Comparison of ENCODE assay signal across 1 cellular context in the genomic region with DNA sequence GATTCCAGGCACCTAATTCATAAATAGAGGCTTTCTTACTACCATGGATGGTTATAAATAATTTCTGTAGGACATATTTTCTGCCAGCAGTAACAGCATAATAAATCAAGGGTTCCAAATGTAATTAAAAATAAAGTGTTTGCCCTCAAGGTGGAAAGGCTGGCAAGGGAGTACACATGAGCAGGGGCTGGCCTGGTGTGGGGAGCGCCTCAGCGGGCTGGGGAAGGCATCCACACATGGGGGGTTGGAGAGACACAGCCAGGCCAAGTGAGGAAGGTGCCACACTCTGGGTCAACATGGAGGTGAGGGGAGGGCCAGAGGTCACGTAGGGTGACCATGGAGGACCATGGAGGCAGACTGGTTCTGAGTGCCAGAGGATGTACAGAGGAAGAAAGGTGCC.
TF ChIP-seq lines count a peak whose summit lies in the region.

No MANE protein-coding gene starts in this region.

TF ChIP-seq in HepG2, 621 proteins besides CTCF, POLR2A, EP300 and RAD21 (continued from another document):
- TF ChIP-seq, protein P1, sequence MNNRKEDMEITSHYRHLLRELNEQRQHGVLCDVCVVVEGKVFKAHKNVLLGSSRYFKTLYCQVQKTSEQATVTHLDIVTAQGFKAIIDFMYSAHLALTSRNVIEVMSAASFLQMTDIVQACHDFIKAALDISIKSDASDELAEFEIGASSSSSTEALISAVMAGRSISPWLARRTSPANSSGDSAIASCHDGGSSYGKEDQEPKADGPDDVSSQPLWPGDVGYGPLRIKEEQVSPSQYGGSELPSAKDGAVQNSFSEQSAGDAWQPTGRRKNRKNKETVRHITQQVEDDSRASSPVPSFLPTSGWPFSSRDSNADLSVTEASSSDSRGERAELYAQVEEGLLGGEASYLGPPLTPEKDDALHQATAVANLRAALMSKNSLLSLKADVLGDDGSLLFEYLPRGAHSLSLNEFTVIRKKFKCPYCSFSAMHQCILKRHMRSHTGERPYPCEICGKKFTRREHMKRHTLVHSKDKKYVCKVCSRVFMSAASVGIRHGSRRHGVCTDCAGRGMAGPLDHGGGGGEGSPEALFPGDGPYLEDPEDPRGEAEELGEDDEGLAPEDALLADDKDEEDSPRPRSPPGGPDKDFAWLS (CRISPR knock-in tag; IDR thresholded peaks at IDR 0.05; ENCODE audit: borderline replicate concordance) = no peak
